9 cellular contexts compared by ENCODE assay signal in the genomic region with DNA sequence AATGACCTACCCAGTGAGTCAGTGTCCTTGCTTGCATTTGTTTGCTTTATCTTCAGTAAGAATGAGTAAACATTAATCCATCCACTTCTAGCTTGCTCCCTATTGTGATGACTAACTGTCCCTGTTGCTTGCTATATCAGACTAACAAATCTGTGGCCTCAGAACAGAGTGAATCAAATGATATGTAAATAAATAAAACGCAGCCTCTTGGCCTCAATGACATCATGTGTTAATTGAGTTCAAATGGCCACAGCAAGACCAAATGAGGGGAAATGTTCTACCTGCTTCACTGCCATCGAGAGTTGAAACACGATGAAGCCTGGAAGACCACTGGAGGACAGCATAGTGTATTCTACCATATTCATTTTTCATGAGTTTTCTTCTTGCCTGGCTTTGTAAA.
DNase-seq lines count a peak whose midpoint lies in the region; TF ChIP-seq lines count a peak whose summit lies in the region.
"Had no signal": no experiment of that assay in that cellular context is flagged by ENCODE, and none has a peak within 500 bp of the region (broad histone marks: within the 10 kb centered on the region; RNA-seq: fewer than 3 reads in every experiment).

No MANE protein-coding gene starts in this region.

- H3K4me3 ChIP-seq in smooth muscle cell: no peak overlapping the region
- H3K4me3 ChIP-seq in coronary artery: no peak overlapping the region

- no peaks in the 10 kb centered on the region for H3K9me3 ChIP-seq in smooth muscle cell (replicated peaks; ENCODE audit: low read depth)

- WGBS in smooth muscle cell (ENCODE audit: low lambda C conversion rate): 57% methylated on average over 3 of the region's 3 CpGs

- H3F3A ChIP-seq in smooth muscle cell (ENCODE audit: low read depth): no peaks in the 10 kb centered on the region

- H3K4me2 ChIP-seq in smooth muscle cell: peak overlapping the region; percentile 9

- no peak overlapping the region for H3K9ac ChIP-seq in smooth muscle cell (ENCODE audit: low read depth)

- DNase-seq in HCEC 1CT (peak; percentile 35), NCI-H748 treated with DMSO at 0.1 percent for 48 hours (lab: John Stamatoyannopoulos, UW) (peak; percentile 71), epithelial cell of prostate (ENCODE audit: low read depth, low spot score) (peak; percentile 71), smooth muscle cell (lab: John Stamatoyannopoulos, UW; ENCODE audit: unreplicated experiment) (no peak), coronary artery (ENCODE audit: low spot score) (no peak), NCI-H446 treated with DMSO at 0.1 percent for 48 hours (lab: John Stamatoyannopoulos, UW) (no peak), OCI-M2 (lab: John Stamatoyannopoulos, UW; ENCODE audit: unreplicated experiment) (no peak)
- DNase-seq: activated CD8-positive, alpha-beta T cell treated with anti-CD3 and anti-CD28 coated beads for 36 hours; NCI-H2171 treated with DMSO at 0.1 percent for 48 hours had no signal

- H2AFZ ChIP-seq in smooth muscle cell (ENCODE audit: low read depth): no peak overlapping the region

- H3K79me2 ChIP-seq in smooth muscle cell (ENCODE audit: low read depth): no peaks in the 10 kb centered on the region

- no peaks in the 10 kb centered on the region for H4K20me1 ChIP-seq in smooth muscle cell (ENCODE audit: low read depth)

- H3K4me1 ChIP-seq in smooth muscle cell (ENCODE audit: low read depth): no peaks in the 10 kb centered on the region

- H3K36me3 ChIP-seq in smooth muscle cell (ENCODE audit: low read depth): no peaks in the 10 kb centered on the region

- TF ChIP-seq CTCF in smooth muscle cell (IDR thresholded peaks at IDR 0.05; ENCODE audit: borderline replicate concordance, insufficient read depth, poor library complexity, severe bottlenecking): no peak
- no peak for TF ChIP-seq CTCF in coronary artery (IDR thresholded peaks at IDR 0.05)

- no peaks in the 10 kb centered on the region for H3K27me3 ChIP-seq in smooth muscle cell (ENCODE audit: low read depth)

- H3K27ac ChIP-seq in epithelial cell of prostate (no peak overlapping the region), smooth muscle cell (ENCODE audit: low read depth) (peak overlapping the region; percentile 14), coronary artery (no peak overlapping the region)

Comparison
In these comparisons a context has a peak if more than half of its experiments do, and no peak if none do; other contexts are left out.
1. DNase-seq: peak in HCEC 1CT (single experiment), NCI-H748 treated with DMSO at 0.1 percent for 48 hours (single experiment) and epithelial cell of prostate (single experiment); none in smooth muscle cell (single experiment), coronary artery (single experiment), NCI-H446 treated with DMSO at 0.1 percent for 48 hours (single experiment) and OCI-M2 (single experiment).